Comparison of ENCODE assay signal across 1 cellular context in genomic region chr4:68815617-68816409, GRCh38.
TF ChIP-seq lines count a peak whose summit lies in the region.
"Not testable (repeated sequence)": the region's sequence is repeated elsewhere in the genome, so short reads cannot be mapped to it uniquely, and the experiment has no call there.

Gene UGT2B10 (plus strand): TSS chr4:68815994. CDS start chr4:68816020, 26 bp downstream.

TF ChIP-seq in HepG2, 621 proteins besides CTCF, POLR2A, EP300 and RAD21 (continued from another document and continues in another):
- 0 out of 2 replicates have a peak, but pooled peaks have one; percentile 34 for TF ChIP-seq CSRNP1 (CRISPR knock-in tag; IDR thresholded peaks at IDR 0.05)
- peak; percentile 93 for TF ChIP-seq ATF2 (CRISPR knock-in tag; IDR thresholded peaks at IDR 0.05)
- TF ChIP-seq, protein P1, sequence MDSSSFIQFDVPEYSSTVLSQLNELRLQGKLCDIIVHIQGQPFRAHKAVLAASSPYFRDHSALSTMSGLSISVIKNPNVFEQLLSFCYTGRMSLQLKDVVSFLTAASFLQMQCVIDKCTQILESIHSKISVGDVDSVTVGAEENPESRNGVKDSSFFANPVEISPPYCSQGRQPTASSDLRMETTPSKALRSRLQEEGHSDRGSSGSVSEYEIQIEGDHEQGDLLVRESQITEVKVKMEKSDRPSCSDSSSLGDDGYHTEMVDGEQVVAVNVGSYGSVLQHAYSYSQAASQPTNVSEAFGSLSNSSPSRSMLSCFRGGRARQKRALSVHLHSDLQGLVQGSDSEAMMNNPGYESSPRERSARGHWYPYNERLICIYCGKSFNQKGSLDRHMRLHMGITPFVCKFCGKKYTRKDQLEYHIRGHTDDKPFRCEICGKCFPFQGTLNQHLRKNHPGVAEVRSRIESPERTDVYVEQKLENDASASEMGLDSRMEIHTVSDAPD (CRISPR knock-in tag; IDR thresholded peaks at IDR 0.05): peak; percentile 52; the same call in 1 of the 2 replicates
- peak; percentile 81 for TF ChIP-seq TARDBP (CRISPR knock-in tag; IDR thresholded peaks at IDR 0.05)
- TF ChIP-seq BRD4 (CRISPR knock-in tag; IDR thresholded peaks at IDR 0.05): peak; percentile 62; the same call in 1 of the 2 replicates
- peak; percentile 75 for TF ChIP-seq ELF3 (CRISPR knock-in tag; IDR thresholded peaks at IDR 0.05)
- TF ChIP-seq, protein P2, sequence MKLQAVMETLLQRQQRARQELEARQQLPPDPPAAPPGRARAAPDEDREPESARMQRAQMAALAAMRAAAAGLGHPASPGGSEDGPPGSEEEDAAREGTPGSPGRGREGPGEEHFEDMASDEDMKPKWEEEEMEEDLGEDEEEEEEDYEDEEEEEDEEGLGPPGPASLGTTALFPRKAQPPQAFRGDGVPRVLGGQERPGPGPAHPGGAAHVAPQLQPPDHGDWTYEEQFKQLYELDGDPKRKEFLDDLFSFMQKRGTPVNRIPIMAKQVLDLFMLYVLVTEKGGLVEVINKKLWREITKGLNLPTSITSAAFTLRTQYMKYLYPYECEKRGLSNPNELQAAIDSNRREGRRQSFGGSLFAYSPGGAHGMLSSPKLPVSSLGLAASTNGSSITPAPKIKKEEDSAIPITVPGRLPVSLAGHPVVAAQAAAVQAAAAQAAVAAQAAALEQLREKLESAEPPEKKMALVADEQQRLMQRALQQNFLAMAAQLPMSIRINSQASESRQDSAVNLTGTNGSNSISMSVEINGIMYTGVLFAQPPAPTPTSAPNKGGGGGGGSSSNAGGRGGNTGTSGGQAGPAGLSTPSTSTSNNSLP (IDR thresholded peaks at IDR 0.05; ENCODE audit: low read depth, low read length): peak; percentile 88
- peak; percentile 82 for TF ChIP-seq ZKSCAN8 (CRISPR knock-in tag; IDR thresholded peaks at IDR 0.05; ENCODE audit: borderline replicate concordance)
- not testable (repeated sequence) for TF ChIP-seq CREB1 (IDR thresholded peaks at IDR 0.05)
- peak; percentile 66 for TF ChIP-seq CREB1 (CRISPR knock-in tag; IDR thresholded peaks at IDR 0.05)
- TF ChIP-seq ZNF136 (CRISPR knock-in tag; IDR thresholded peaks at IDR 0.05; ENCODE audit: low read depth): peak; percentile 69; the same call in 1 of the 2 replicates
- peak; percentile 65; the same call in 1 of the 2 replicates for TF ChIP-seq PITX1 (CRISPR knock-in tag; IDR thresholded peaks at IDR 0.05)
- TF ChIP-seq KLF6 (CRISPR knock-in tag; IDR thresholded peaks at IDR 0.05): peak; percentile 76; the same call in 1 of the 2 replicates
- peak; percentile 62 for TF ChIP-seq ZFY (CRISPR knock-in tag; IDR thresholded peaks at IDR 0.05)
- peak; percentile 57; the same call in 1 of the 2 replicates for TF ChIP-seq HDAC1 (CRISPR knock-in tag; IDR thresholded peaks at IDR 0.05)
- peak; percentile 25; the same call in 1 of the 2 replicates for TF ChIP-seq STAT5B (CRISPR knock-in tag; IDR thresholded peaks at IDR 0.05)
- peak; percentile 64; the same call in 1 of the 2 replicates for TF ChIP-seq HMGXB3 (CRISPR knock-in tag; IDR thresholded peaks at IDR 0.05; ENCODE audit: borderline replicate concordance)
- TF ChIP-seq AHDC1 (CRISPR knock-in tag; IDR thresholded peaks at IDR 0.05; ENCODE audit: borderline replicate concordance): peak; percentile 86; the same call in 1 of the 2 replicates
- TF ChIP-seq RFX3 (CRISPR knock-in tag; IDR thresholded peaks at IDR 0.05): peak; percentile 52
- peak; percentile 40; the same call in 1 of the 2 replicates for TF ChIP-seq PATZ1 (CRISPR knock-in tag; IDR thresholded peaks at IDR 0.05)
- 0 out of 2 replicates have a peak, but pooled peaks have one; percentile 62 for TF ChIP-seq ZNF34 (CRISPR knock-in tag; IDR thresholded peaks at IDR 0.05; ENCODE audit: borderline replicate concordance)
- 0 out of 2 replicates have a peak, but pooled peaks have one; percentile 13 for TF ChIP-seq SALL2 (CRISPR knock-in tag; IDR thresholded peaks at IDR 0.05)
- TF ChIP-seq, protein P3, sequence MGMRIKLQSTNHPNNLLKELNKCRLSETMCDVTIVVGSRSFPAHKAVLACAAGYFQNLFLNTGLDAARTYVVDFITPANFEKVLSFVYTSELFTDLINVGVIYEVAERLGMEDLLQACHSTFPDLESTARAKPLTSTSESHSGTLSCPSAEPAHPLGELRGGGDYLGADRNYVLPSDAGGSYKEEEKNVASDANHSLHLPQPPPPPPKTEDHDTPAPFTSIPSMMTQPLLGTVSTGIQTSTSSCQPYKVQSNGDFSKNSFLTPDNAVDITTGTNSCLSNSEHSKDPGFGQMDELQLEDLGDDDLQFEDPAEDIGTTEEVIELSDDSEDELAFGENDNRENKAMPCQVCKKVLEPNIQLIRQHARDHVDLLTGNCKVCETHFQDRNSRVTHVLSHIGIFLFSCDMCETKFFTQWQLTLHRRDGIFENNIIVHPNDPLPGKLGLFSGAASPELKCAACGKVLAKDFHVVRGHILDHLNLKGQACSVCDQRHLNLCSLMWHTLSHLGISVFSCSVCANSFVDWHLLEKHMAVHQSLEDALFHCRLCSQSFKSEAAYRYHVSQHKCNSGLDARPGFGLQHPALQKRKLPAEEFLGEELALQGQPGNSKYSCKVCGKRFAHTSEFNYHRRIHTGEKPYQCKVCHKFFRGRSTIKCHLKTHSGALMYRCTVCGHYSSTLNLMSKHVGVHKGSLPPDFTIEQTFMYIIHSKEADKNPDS (CRISPR knock-in tag; IDR thresholded peaks at IDR 0.05): peak; percentile 80; the same call in 1 of the 2 replicates
- peak; percentile 37; the same call in 1 of the 2 replicates for TF ChIP-seq STAG1 (CRISPR knock-in tag; IDR thresholded peaks at IDR 0.05)
- TF ChIP-seq KDM3A (CRISPR knock-in tag; IDR thresholded peaks at IDR 0.05; ENCODE audit: low read depth): peak; percentile 60; the same call in 1 of the 2 replicates
- peak; percentile 88 for TF ChIP-seq ZMYM4 (CRISPR knock-in tag; IDR thresholded peaks at IDR 0.05)
- TF ChIP-seq ZNF232 (CRISPR knock-in tag; IDR thresholded peaks at IDR 0.05; ENCODE audit: borderline replicate concordance): 0 out of 2 replicates have a peak, but pooled peaks have one; percentile 64
- TF ChIP-seq TCF7L2 (IDR thresholded peaks at IDR 0.05; ENCODE audit: low read depth, low read length): peak; percentile 53; the same call in 1 of the 2 replicates
- peak; percentile 98 for TF ChIP-seq FOXA3 (CRISPR knock-in tag; IDR thresholded peaks at IDR 0.05)
- peak in 1 of 2 experiments; percentile 72; a peak in 2 of 4 replicates for TF ChIP-seq ATF4 (CRISPR knock-in tag; IDR thresholded peaks at IDR 0.05)
